18 cellular contexts compared by ENCODE assay signal in genomic region chr12:57585156-57585555, GRCh38. TPM values are rescaled to one million over a fixed set of nuclear protein-coding genes. Genes with fewer than 3 reads are reported as not detected.
"Had no signal": no experiment of that assay in that cellular context is flagged by ENCODE, and none has a peak within 500 bp of the region (broad histone marks: within the 10 kb centered on the region; RNA-seq: fewer than 3 reads in every experiment).

No MANE protein-coding gene starts in this region.

- H3K27me3 ChIP-seq: colonic mucosa, gastrocnemius medialis had no signal

- H3K36me3 ChIP-seq: colonic mucosa, gastrocnemius medialis, heart right ventricle, left lung, lower lobe of right lung had no signal

- H3K9me3 ChIP-seq: colonic mucosa, esophagus muscularis mucosa, gastrocnemius medialis, heart right ventricle, left lung, lower lobe of right lung had no signal

- H3K27ac ChIP-seq: colonic mucosa, esophagus muscularis mucosa, gastrocnemius medialis, heart right ventricle, left lung, lower lobe of right lung had no signal

- H3K4me3 ChIP-seq: colonic mucosa, esophagus muscularis mucosa, gastrocnemius medialis, heart right ventricle, left lung, lower lobe of right lung had no signal

- DNase-seq: colonic mucosa; cortex of kidney; effector CD4-positive, alpha-beta T cell; effector memory CD4-positive, alpha-beta T cell; foreskin melanocyte; gastrocnemius medialis; glutamatergic neuron; head of caudate nucleus; heart right ventricle; hippocampal formation; left cardiac atrium; left lung; left ventricle myocardium superior; lower lobe of right lung; mesendoderm; midbrain; naive thymus-derived CD4-positive, alpha-beta T cell had no signal

- H3K4me1 ChIP-seq: colonic mucosa, gastrocnemius medialis had no signal

RNA-seq across cellular contexts. Expression of gene ARHGEF25, which starts 26.1 kb away (rescaled TPM):
- polyA plus RNA-seq: naive thymus-derived CD4-positive, alpha-beta T cell had no signal
